Comparison of ENCODE assay signal across 8 cellular contexts in the genomic region with DNA sequence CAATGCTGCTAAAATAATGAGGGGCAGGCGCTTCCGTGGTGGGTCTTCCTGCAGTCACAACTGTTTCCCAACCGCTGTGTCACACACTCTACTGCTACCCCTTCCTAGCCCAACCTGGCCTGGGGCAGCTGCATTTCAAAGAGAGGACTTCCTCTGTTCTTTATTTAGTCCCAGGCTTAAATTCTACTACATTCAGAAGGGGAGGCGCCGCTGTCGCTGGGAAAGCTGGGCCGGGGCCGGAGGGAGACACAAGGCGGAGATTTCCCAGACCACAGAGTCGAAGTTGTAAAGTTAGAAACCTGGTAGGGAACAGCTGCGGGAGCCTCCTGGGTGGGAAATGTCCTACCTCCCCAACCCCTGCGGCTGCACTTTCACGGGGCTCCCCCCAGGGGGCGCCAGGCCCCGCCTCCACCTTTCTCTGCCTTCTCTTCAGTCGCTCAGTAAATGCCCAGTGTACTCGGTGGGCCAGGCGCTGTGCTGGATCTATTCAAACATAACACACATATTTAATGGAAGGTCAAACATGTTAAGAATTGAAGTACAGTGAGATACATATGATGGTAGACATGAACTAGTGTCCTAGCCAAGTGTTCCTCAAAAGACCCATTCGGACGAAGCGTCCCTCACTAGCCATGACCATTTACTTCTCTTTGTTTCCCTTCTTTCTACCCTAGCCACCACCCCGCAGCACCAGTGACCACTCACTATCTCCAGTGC. TPM values are rescaled to one million over a fixed set of nuclear protein-coding genes. Genes with fewer than 3 reads are reported as not detected.
A peak's percentile ranks its signal among the peaks of the same experiment; 100 is the strongest.
DNase-seq lines count a peak whose midpoint lies in the region; ATAC-seq lines count a peak whose summit lies in the region.

No MANE protein-coding gene starts in this region.

- no peaks in the 10 kb centered on the region for H3K36me3 Mint-ChIP-seq in activated naive CD8-positive, alpha-beta T cell treated with anti-CD3 and anti-CD28 coated beads, Interleukin-2, amount 10 ng/mL, durations not matched to agents 7 days and 5 days
- H3K36me3 Mint-ChIP-seq in stimulated activated effector memory CD8-positive, alpha-beta T cell treated with anti-CD3 and anti-CD28 coated beads, Interleukin-12 subunit alpha, Interleukin-12 subunit beta, amount 100 ng/mL, for 72 hours, result no peaks in the 10 kb centered on the region

- POLR2A ChIA-PET in activated naive CD8-positive, alpha-beta T cell treated with anti-CD3 and anti-CD28 coated beads, Interleukin-2, amount 10 ng/mL, durations not matched to agents 7 days and 5 days (lab: Charles Lee), result interaction anchor here (0.9 to 1.3 kb wide), 2 partner anchors 23 to 49 kb away, joined by 3 to 4 read pairs; partner anchors contain the start of gene DYRK3

- DNase-seq in AG08396 (ENCODE audit: low spot score) (peak; percentile 49), RPMI8226 (peak; percentile 62), iPS-NIHi7 (ENCODE audit: extremely low spot score) (peak; percentile 92)
- DNase-seq in activated naive CD8-positive, alpha-beta T cell treated with anti-CD3 and anti-CD28 coated beads, Interleukin-2, amount 10 ng/mL, durations not matched to agents 7 days and 5 days, result peak; percentile 72
- peak; percentile 57 to 85 for DNase-seq in stimulated activated effector memory CD8-positive, alpha-beta T cell treated with anti-CD3 and anti-CD28 coated beads, Interleukin-12 subunit alpha, Interleukin-12 subunit beta, amount 100 ng/mL, for 72 hours (ENCODE audit: low spot score in 2 of 2)

- H3K27ac Mint-ChIP-seq in activated naive CD8-positive, alpha-beta T cell treated with anti-CD3 and anti-CD28 coated beads, Interleukin-2, amount 10 ng/mL, durations not matched to agents 7 days and 5 days, result no peak overlapping the region
- H3K27ac Mint-ChIP-seq in stimulated activated effector memory CD8-positive, alpha-beta T cell treated with anti-CD3 and anti-CD28 coated beads, Interleukin-12 subunit alpha, Interleukin-12 subunit beta, amount 100 ng/mL, for 72 hours, result no peak overlapping the region

- peak; percentile 61 for ATAC-seq in GM21825 (IDR thresholded peaks at IDR 0.05; ENCODE audit: unreplicated experiment)
- ATAC-seq in activated naive CD8-positive, alpha-beta T cell treated with anti-CD3 and anti-CD28 coated beads, Interleukin-2, amount 10 ng/mL, durations not matched to agents 7 days and 5 days (ENCODE audit: low read depth), result peak; percentile 80
- peak; percentile 80 for ATAC-seq in stimulated activated effector memory CD8-positive, alpha-beta T cell treated with anti-CD3 and anti-CD28 coated beads, Interleukin-12 subunit alpha, Interleukin-12 subunit beta, amount 100 ng/mL, for 72 hours
- ATAC-seq in GM21390 (IDR thresholded peaks at IDR 0.05; ENCODE audit: unreplicated experiment), result no peak
- ATAC-seq in HG03457 (IDR thresholded peaks at IDR 0.05; ENCODE audit: unreplicated experiment), result no peak

- H3K27me3 Mint-ChIP-seq in activated naive CD8-positive, alpha-beta T cell treated with anti-CD3 and anti-CD28 coated beads, Interleukin-2, amount 10 ng/mL, durations not matched to agents 7 days and 5 days, result peaks cover 21% of the 10 kb centered on the region

- H3K4me1 Mint-ChIP-seq in activated naive CD8-positive, alpha-beta T cell treated with anti-CD3 and anti-CD28 coated beads, Interleukin-2, amount 10 ng/mL, durations not matched to agents 7 days and 5 days, result peaks cover 14% of the 10 kb centered on the region
- peaks cover 24% of the 10 kb centered on the region for H3K4me1 Mint-ChIP-seq in stimulated activated effector memory CD8-positive, alpha-beta T cell treated with anti-CD3 and anti-CD28 coated beads, Interleukin-12 subunit alpha, Interleukin-12 subunit beta, amount 100 ng/mL, for 72 hours

- peak overlapping the region; percentile 54 for H3K4me3 Mint-ChIP-seq in activated naive CD8-positive, alpha-beta T cell treated with anti-CD3 and anti-CD28 coated beads, Interleukin-2, amount 10 ng/mL, durations not matched to agents 7 days and 5 days
- no peak overlapping the region for H3K4me3 Mint-ChIP-seq in stimulated activated effector memory CD8-positive, alpha-beta T cell treated with anti-CD3 and anti-CD28 coated beads, Interleukin-12 subunit alpha, Interleukin-12 subunit beta, amount 100 ng/mL, for 72 hours

- no peaks in the 10 kb centered on the region for H3K9me3 Mint-ChIP-seq in activated naive CD8-positive, alpha-beta T cell treated with anti-CD3 and anti-CD28 coated beads, Interleukin-2, amount 10 ng/mL, durations not matched to agents 7 days and 5 days
- H3K9me3 Mint-ChIP-seq in stimulated activated effector memory CD8-positive, alpha-beta T cell treated with anti-CD3 and anti-CD28 coated beads, Interleukin-12 subunit alpha, Interleukin-12 subunit beta, amount 100 ng/mL, for 72 hours, result no peaks in the 10 kb centered on the region

RNA-seq across cellular contexts. Expression of gene DYRK3, which starts 23.1 kb away (rescaled TPM):
- total RNA-seq in activated naive CD8-positive, alpha-beta T cell treated with anti-CD3 and anti-CD28 coated beads, Interleukin-2, amount 10 ng/mL, durations not matched to agents 7 days and 5 days, result 1 to 10 TPM; 2.7 TPM

RNA-seq across cellular contexts. Expression of gene MAPKAPK2, which starts 26.3 kb away (rescaled TPM):
- total RNA-seq in activated naive CD8-positive, alpha-beta T cell treated with anti-CD3 and anti-CD28 coated beads, Interleukin-2, amount 10 ng/mL, durations not matched to agents 7 days and 5 days, result 10 to 100 TPM; 72.6 to 74.9 TPM

RNA-seq across cellular contexts. Expression of gene EIF2D, which starts 46.2 kb away (rescaled TPM):
- total RNA-seq in activated naive CD8-positive, alpha-beta T cell treated with anti-CD3 and anti-CD28 coated beads, Interleukin-2, amount 10 ng/mL, durations not matched to agents 7 days and 5 days, result 10 to 100 TPM; 40.6 to 43.7 TPM

Comparison
In these comparisons a context has a peak if more than half of its experiments do, and no peak if none do; other contexts are left out.
1. ATAC-seq: peak in GM21825 (single experiment), activated naive CD8-positive, alpha-beta T cell treated with anti-CD3 and anti-CD28 coated beads, Interleukin-2, amount 10 ng/mL, durations not matched to agents 7 days and 5 days (single experiment) and stimulated activated effector memory CD8-positive, alpha-beta T cell treated with anti-CD3 and anti-CD28 coated beads, Interleukin-12 subunit alpha, Interleukin-12 subunit beta, amount 100 ng/mL, for 72 hours (single experiment); none in GM21390 (single experiment) and HG03457 (single experiment).
2. Peak in every context shown above with its lines, with median percentiles within 50 percentile points of each other: DNase-seq.